8 cellular contexts compared by ENCODE assay signal in genomic region chr6:7911345-7911725, GRCh38. TPM values are rescaled to one million over a fixed set of nuclear protein-coding genes. Genes with fewer than 3 reads are reported as not detected.
DNase-seq lines count a peak whose midpoint lies in the region; ATAC-seq and TF ChIP-seq lines count a peak whose summit lies in the region.

No MANE protein-coding gene starts in this region.

- ATAC-seq in HG02973 (IDR thresholded peaks at IDR 0.05; ENCODE audit: unreplicated experiment) = no peak

- WGBS in ovary, 3 donors = 90 to 92% (median 90%) methylated on average over 11 of the region's 11 CpGs

- H3K4me3 ChIP-seq in endocrine pancreas (ENCODE audit: control insufficient read depth, insufficient read depth, low read length) (no peak overlapping the region), ovary (peak overlapping the region; percentile 44)

- no peaks in the 10 kb centered on the region; the same call in 1 of the 2 replicates for H3K36me3 ChIP-seq in ES-I3 (ENCODE audit: insufficient read depth, low read length)
- H3K36me3 ChIP-seq in endocrine pancreas (ENCODE audit: control insufficient read depth, insufficient read depth, low read length) = no peaks in the 10 kb centered on the region
- H3K36me3 ChIP-seq in ovary = no peaks in the 10 kb centered on the region

- H3K9ac ChIP-seq in ES-I3 (ENCODE audit: low read depth, low read length) = peak overlapping the region; percentile 82
- H3K9ac ChIP-seq in endocrine pancreas (ENCODE audit: control insufficient read depth, insufficient read depth, low read length) = peak overlapping the region; percentile 42

- peaks cover 5% of the 10 kb centered on the region; the same call in 1 of the 2 replicates for H3K4me1 ChIP-seq in ES-I3 (ENCODE audit: insufficient read depth, low read length)
- H3K4me1 ChIP-seq in endocrine pancreas (ENCODE audit: control insufficient read depth, insufficient read depth, low read length) = no peaks in the 10 kb centered on the region
- H3K4me1 ChIP-seq in ovary (ENCODE audit: insufficient read depth) = peaks cover 4% of the 10 kb centered on the region

- DNase-seq in NCI-H69 (lab: John Stamatoyannopoulos, UW) = peak; percentile 99
- DNase-seq in ovary = no peak
- DNase-seq in Ammon's horn (ENCODE audit: low spot score) = no peak
- DNase-seq in HUDEP-2 (lab: John Stamatoyannopoulos, UW; ENCODE audit: unreplicated experiment in 76 of 76) = no peak
- no peak for DNase-seq in DMS153 treated with DMSO at 0.1 percent for 48 hours (lab: John Stamatoyannopoulos, UW; ENCODE audit: unreplicated experiment)

- H3K27ac ChIP-seq in ovary = peak overlapping the region in 1 of 2 donors; percentile 62

- no peak for TF ChIP-seq EP300 in ovary (IDR thresholded peaks at IDR 0.05)

- no peak for TF ChIP-seq POLR2A in ovary (IDR thresholded peaks at IDR 0.05)

- H3K27me3 ChIP-seq in endocrine pancreas (ENCODE audit: control insufficient read depth, insufficient read depth, low read length) (no peaks in the 10 kb centered on the region), ovary (no peaks in the 10 kb centered on the region)

- intact Hi-C loops in ovary (cut with DNase I) = loop anchor here in 2 of 4 donors (5.0 to 10.0 kb wide), 3 partner anchors 76 to 187 kb away; partner anchors contain the start of gene BMP6 (in 2 of the 2)

- no peak for TF ChIP-seq CTCF in ovary (IDR thresholded peaks at IDR 0.05)

- H3K9me3 ChIP-seq in ES-I3 (ENCODE audit: control insufficient read depth, insufficient read depth, low read length) (no peaks in the 10 kb centered on the region), endocrine pancreas (ENCODE audit: control insufficient read depth, low read length) (no peaks in the 10 kb centered on the region), ovary (no peaks in the 10 kb centered on the region)

RNA-seq across cellular contexts. Expression of gene TXNDC5, which starts 0.7 kb away (rescaled TPM):
- total RNA-seq in ovary = 100 to 1,000 TPM in 4 of 7 donors, 10 to 100 TPM in 3; 88.0 to 146 (median 107) TPM
- 100 to 1,000 TPM; 101 to 272 TPM for polyA plus RNA-seq in ovary
